7 cellular contexts compared by ENCODE assay signal in the genomic region with DNA sequence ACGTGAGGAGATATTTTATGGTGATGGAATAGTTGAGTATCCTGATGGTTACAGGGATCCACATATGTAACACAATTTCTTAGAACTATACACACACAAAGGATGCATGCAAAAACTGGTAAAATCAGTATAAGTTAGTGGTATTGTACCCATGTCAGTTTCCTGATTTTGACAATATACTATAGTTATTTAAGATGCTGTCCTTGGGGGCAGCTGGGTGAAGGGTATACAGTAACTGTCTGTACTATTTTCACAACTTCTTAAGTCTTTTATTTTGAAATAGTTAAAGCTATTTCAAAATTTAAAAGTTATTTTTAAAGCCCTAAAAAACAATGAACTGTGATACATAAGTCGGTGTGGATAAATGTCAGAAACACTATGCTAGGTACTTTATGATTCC.
"Had no signal": no experiment of that assay in that cellular context is flagged by ENCODE, and none has a peak within 500 bp of the region (broad histone marks: within the 10 kb centered on the region; RNA-seq: fewer than 3 reads in every experiment).

No MANE protein-coding gene starts in this region.

- DNase-seq: H9, HCEC 1CT, HFFc6, IMR-90, KG1 had no signal

- ATAC-seq: GM23338, K562 had no signal

- H3K4me3 ChIP-seq: GM23338, K562 had no signal

- H3K27ac Mint-ChIP-seq: GM23338, H9, HFFc6 had no signal

- H3K4me3 Mint-ChIP-seq: GM23338, H9, HFFc6 had no signal

- H3K9me3 Mint-ChIP-seq: GM23338, HFFc6 had no signal
